ENCODE assay signal across 8 cellular contexts in the genomic region with DNA sequence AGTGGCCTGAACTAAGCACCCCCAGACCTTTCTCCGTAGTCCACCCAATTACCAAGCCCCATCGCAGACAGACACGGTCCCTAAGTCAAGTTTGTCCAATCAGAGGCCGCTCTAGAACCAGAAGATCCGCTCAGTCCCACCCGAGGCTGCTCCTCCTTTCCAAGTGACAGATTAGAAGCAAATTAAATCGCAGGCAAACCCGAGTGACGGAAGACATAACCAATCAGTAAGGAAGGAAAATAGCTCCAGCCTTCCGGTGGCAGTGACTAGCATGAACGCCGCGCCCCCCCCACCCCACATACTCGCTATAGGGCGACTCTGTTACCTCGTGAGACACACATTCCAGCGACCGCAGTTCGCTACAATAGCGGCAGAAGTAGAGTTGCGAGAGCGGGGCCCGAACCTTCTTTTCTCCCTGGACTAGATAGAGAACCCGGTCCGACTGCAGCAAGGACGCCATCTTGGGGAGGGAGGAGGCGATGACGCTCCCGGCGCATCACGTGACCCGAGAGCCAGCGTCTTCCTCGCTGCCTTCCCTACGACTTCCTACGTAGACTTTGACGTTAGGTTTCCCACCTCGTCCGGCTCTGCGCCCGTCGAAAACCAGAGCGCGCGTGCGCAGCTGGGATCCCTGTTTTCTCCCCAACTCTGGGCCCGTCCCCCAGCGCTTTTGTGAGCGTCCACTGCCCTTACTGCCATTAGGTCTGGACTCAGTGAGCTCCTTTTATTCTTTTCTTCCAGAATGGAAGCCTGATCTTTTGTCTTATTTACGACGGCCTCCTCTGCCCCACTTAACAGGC. TPM values are rescaled to one million over a fixed set of nuclear protein-coding genes. Genes with fewer than 3 reads are reported as not detected.
DNase-seq lines count a peak whose midpoint lies in the region; ATAC-seq and TF ChIP-seq lines count a peak whose summit lies in the region.

A gene (minus strand): TSS at position 484 of the 800 bp plus-strand sequence. CDS start 24 bp downstream, at position 460.

- H3K9me3 ChIP-seq in CD4-positive, CD25-positive, alpha-beta regulatory T cell (ENCODE audit: control insufficient read depth in 2 of 2, low read length in 2 of 2): no peaks in the 10 kb centered on the region
- H3K9me3 ChIP-seq in left lung: no peaks in the 10 kb centered on the region

- H3K36me3 Mint-ChIP-seq in CD4-positive, CD25-positive, alpha-beta regulatory T cell: peaks cover 23% of the 10 kb centered on the region

- H3K36me3 ChIP-seq in CD4-positive, CD25-positive, alpha-beta regulatory T cell (ENCODE audit: control insufficient read depth, insufficient read depth, low read length): peaks cover 18% of the 10 kb centered on the region
- H3K36me3 ChIP-seq in left lung: peaks cover 0 to 27% of the 10 kb centered on the region in 2 donors

- H3K4me3 ChIP-seq in CD4-positive, CD25-positive, alpha-beta regulatory T cell (ENCODE audit: low read depth, low read length): peak within 1 kb of the TSS; percentile 92
- H3K4me3 ChIP-seq in left lung: peak within 1 kb of the TSS; percentile 50 to 77

- H3K4me1 ChIP-seq in CD4-positive, CD25-positive, alpha-beta regulatory T cell (ENCODE audit: control insufficient read depth, insufficient read depth, low read length, poor library complexity, severe bottlenecking): peaks cover 21% of the 10 kb centered on the region
- H3K4me1 ChIP-seq in left lung: peaks cover 16 to 67% of the 10 kb centered on the region in 2 donors

- H3K9me3 Mint-ChIP-seq in CD4-positive, CD25-positive, alpha-beta regulatory T cell: no peaks in the 10 kb centered on the region

- H3K27me3 Mint-ChIP-seq in CD4-positive, CD25-positive, alpha-beta regulatory T cell: no peaks in the 10 kb centered on the region

- H3K27me3 ChIP-seq in CD4-positive, CD25-positive, alpha-beta regulatory T cell (ENCODE audit: control insufficient read depth, insufficient read depth, low read length): peaks cover 2% of the 10 kb centered on the region
- H3K27me3 ChIP-seq in left lung: no peaks in the 10 kb centered on the region

- H3K27ac Mint-ChIP-seq in CD4-positive, CD25-positive, alpha-beta regulatory T cell: peak within 1 kb of the TSS in 1 of 3 donors; percentile 66

- peak; percentile 96 for ATAC-seq in CD4-positive, CD25-positive, alpha-beta regulatory T cell (ENCODE audit: low read depth in 2 of 2)
- ATAC-seq in GM19438 (IDR thresholded peaks at IDR 0.05; ENCODE audit: low read depth, unreplicated experiment) (peak; percentile 91), HG03571 (IDR thresholded peaks at IDR 0.05; ENCODE audit: unreplicated experiment) (peak; percentile 96), left lung (peak; percentile 92)

- peak within 1 kb of the TSS; percentile 98 for H3K27ac ChIP-seq in CD4-positive, CD25-positive, alpha-beta regulatory T cell (ENCODE audit: insufficient read depth, low read length, poor library complexity, severe bottlenecking)
- peak within 1 kb of the TSS; percentile 95 to 96 for H3K27ac ChIP-seq in left lung

- peaks cover 5 to 29% (median 26%) of the 10 kb centered on the region in 4 donors for H3K4me1 Mint-ChIP-seq in CD4-positive, CD25-positive, alpha-beta regulatory T cell

- TF ChIP-seq CTCF in left lung (IDR thresholded peaks at IDR 0.05): no peak

- H3K4me3 Mint-ChIP-seq in CD4-positive, CD25-positive, alpha-beta regulatory T cell: peak within 1 kb of the TSS in 2 of 4 donors; percentile 10 to 69

- intact Hi-C loops in left lung (cut with DNase I): no loop called here

- peak; percentile 91 to 98 (median 95) for DNase-seq in CD4-positive, CD25-positive, alpha-beta regulatory T cell
- DNase-seq in NCI-H774 (lab: John Stamatoyannopoulos, UW) (peak; percentile 97), dermis microvascular lymphatic vessel endothelial cell (ENCODE audit: low read depth in 2 of 2) (peak; percentile 98 to 99), left lung (peak; percentile 97 to 98)
- DNase-seq in activated CD4-positive, alpha-beta T cell treated with anti-CD3 and anti-CD28 coated beads, Interleukin-2, amount 50 U/mL, for 4 hours: peak; percentile 91
- peak; percentile 87 to 91 for DNase-seq in stimulated activated CD4-positive, alpha-beta T cell treated with anti-CD3 and anti-CD28 coated beads, Interleukin-2, amount 100 ng/mL, for 48 hours

RNA-seq across cellular contexts. Expression of the gene that starts here (rescaled TPM):
- 85.8 TPM for total RNA-seq in CD4-positive, CD25-positive, alpha-beta regulatory T cell
- 10 to 100 TPM in 2 of 4 donors, 1 to 10 TPM in 2; 7.7 to 12.3 (median 9.5) TPM for polyA plus RNA-seq in CD4-positive, CD25-positive, alpha-beta regulatory T cell
- total RNA-seq in dermis microvascular lymphatic vessel endothelial cell: 23.9 and 29.7 TPM in 2 replicates
- total RNA-seq in left lung: 10 to 100 TPM; 69.5 to 70.0 TPM

Comparison
In these comparisons a context has a peak if more than half of its experiments do, and no peak if none do; other contexts are left out.
1. Peak in every context shown above with its lines: DNase-seq, ATAC-seq, H3K4me3 ChIP-seq and H3K27ac ChIP-seq.